ENCODE assay signal across 8 cellular contexts in genomic region chr22:21641417-21641794, GRCh38. TPM values are rescaled to one million over a fixed set of nuclear protein-coding genes. Genes with fewer than 3 reads are reported as not detected.
A peak's percentile ranks its signal among the peaks of the same experiment; 100 is the strongest.
DNase-seq lines count a peak whose midpoint lies in the region; ATAC-seq, FAIRE-seq and TF ChIP-seq lines count a peak whose summit lies in the region.

No MANE protein-coding gene starts in this region.

- H3K4me1 ChIP-seq in astrocyte (ENCODE audit: insufficient read depth, low read length): peaks cover 19% of the 10 kb centered on the region
- H3K4me1 ChIP-seq in iPS-15b (ENCODE audit: control insufficient read depth, insufficient read depth, low read length): peaks cover 10% of the 10 kb centered on the region

- POLR2A ChIA-PET in BJ (lab: Charles Lee): no interaction called here

- H3K27ac Mint-ChIP-seq in astrocyte (ENCODE audit: unreplicated experiment): peak overlapping the region; percentile 48

- H3K9ac ChIP-seq in astrocyte (ENCODE audit: low read length) (peak overlapping the region; percentile 86), iPS-15b (ENCODE audit: low read depth, low read length) (peak overlapping the region; percentile 6)

- ATAC-seq in GM18858 (IDR thresholded peaks at IDR 0.05; ENCODE audit: unreplicated experiment) (peak; percentile 1), GM19467 (IDR thresholded peaks at IDR 0.05; ENCODE audit: unreplicated experiment) (no peak), esophagus mucosa (no peak)

- CTCF ChIA-PET in BJ (lab: Yijun Ruan, JAX): interaction anchor here (0.6 to 3.9 kb wide), 12 partner anchors 11 to 78 kb away, joined by 3 to 71 read pairs (median 4); partner anchors contain the start of genes CCDC116 and YDJC

- H3K9me3 ChIP-seq in MG63: no peaks in the 10 kb centered on the region
- H3K9me3 ChIP-seq in astrocyte (ENCODE audit: insufficient read depth, low read depth, low read length): no peaks in the 10 kb centered on the region
- no peaks in the 10 kb centered on the region for H3K9me3 ChIP-seq in iPS-15b (ENCODE audit: control insufficient read depth, insufficient read depth, low read length)

- peaks cover 10% of the 10 kb centered on the region for H3K36me3 Mint-ChIP-seq in astrocyte (ENCODE audit: low read depth, unreplicated experiment)

- peak; percentile 70 for TF ChIP-seq CTCF in BJ (IDR thresholded peaks at IDR 0.05; ENCODE audit: insufficient read depth, low read depth, low read length)
- TF ChIP-seq CTCF in astrocyte (IDR thresholded peaks at IDR 0.05; ENCODE audit: insufficient read depth, low read depth, low read length): peak; percentile 31

- peak overlapping the region; percentile 65 for H3K4me3 ChIP-seq in BJ (ENCODE audit: low read depth, low read length)
- H3K4me3 ChIP-seq in MG63: peak overlapping the region; percentile 88
- peak overlapping the region; percentile 69 for H3K4me3 ChIP-seq in astrocyte (ENCODE audit: insufficient read depth, low read depth, low read length)
- peak overlapping the region; percentile 56 for H3K4me3 ChIP-seq in iPS-15b (ENCODE audit: low read depth, low read length)
- peak overlapping the region; percentile 85 for H3K4me3 ChIP-seq in skeletal muscle cell (ENCODE audit: low read depth, low read length)

- H3K4me2 ChIP-seq in astrocyte (ENCODE audit: low read length): peak overlapping the region; percentile 97

- H3K27me3 ChIP-seq in BJ (ENCODE audit: control insufficient read depth, insufficient read depth, low read length) (no peaks in the 10 kb centered on the region), MG63 (no peaks in the 10 kb centered on the region), astrocyte (ENCODE audit: insufficient read depth, low read length) (no peaks in the 10 kb centered on the region), iPS-15b (ENCODE audit: control insufficient read depth, insufficient read depth, low read length) (peaks cover 8% of the 10 kb centered on the region)

- H3K79me2 ChIP-seq in astrocyte (ENCODE audit: insufficient read depth, low read length): peaks cover 15% of the 10 kb centered on the region

- H3K27me3 Mint-ChIP-seq in astrocyte (ENCODE audit: low read depth, unreplicated experiment): peaks cover 4% of the 10 kb centered on the region

- H3K36me3 ChIP-seq in BJ (ENCODE audit: control insufficient read depth, insufficient read depth, low read length) (no peaks in the 10 kb centered on the region; the same call in none of the 2 replicates), MG63 (peaks cover 5% of the 10 kb centered on the region; the same call in 1 of the 2 replicates), astrocyte (ENCODE audit: insufficient read depth, low read length) (no peaks in the 10 kb centered on the region), iPS-15b (ENCODE audit: control insufficient read depth, insufficient read depth, low read length) (peaks cover 9% of the 10 kb centered on the region)

- peak overlapping the region; percentile 87 for H3K4me3 Mint-ChIP-seq in astrocyte (ENCODE audit: unreplicated experiment)

- H3K4me1 Mint-ChIP-seq in astrocyte (ENCODE audit: low read depth, unreplicated experiment): peaks cover under 1% of the 10 kb centered on the region

- no peaks in the 10 kb centered on the region for H3K9me3 Mint-ChIP-seq in astrocyte (ENCODE audit: unreplicated experiment)

- H3K27ac ChIP-seq in astrocyte (ENCODE audit: low read depth, low read length): peak overlapping the region; percentile 64

- peak overlapping the region; percentile 94 for H2AFZ ChIP-seq in astrocyte (ENCODE audit: low read depth, low read length)

- no peak for FAIRE-seq in astrocyte (lab: Jason Lieb, UNC)

- peaks cover 20% of the 10 kb centered on the region for H4K20me1 ChIP-seq in astrocyte (ENCODE audit: insufficient read depth, low read length)

- DNase-seq in BJ (ENCODE audit: low read depth): no peak
- peak; percentile 55 for DNase-seq in MG63
- no peak for DNase-seq in astrocyte (ENCODE audit: low read depth)
- DNase-seq in skeletal muscle cell (ENCODE audit: low read depth): no peak

RNA-seq across cellular contexts. Expression of gene SDF2L1, which starts 0.7 kb away (rescaled TPM):
- polyA plus RNA-seq in BJ (2011; rRNA removed): 10.9 and 22.8 TPM in 2 replicates
- 11.8 and 13.4 TPM in 2 replicates for polyA minus RNA-seq in BJ (2011; rRNA and poly(A)+ RNA removed)
- total RNA-seq in MG63 (2014; rRNA removed; shearing (Covaris generic); ENCODE audit: low replicate concordance): 13.9 and 40.9 TPM in 2 replicates
- total RNA-seq in astrocyte (46.8 and 49.5 TPM in 2 replicates), esophagus mucosa (14.1 TPM)

RNA-seq across cellular contexts. Expression of gene CCDC116, which starts 8.8 kb away (rescaled TPM):
- 0.10 and 0.13 TPM in 2 replicates for polyA plus RNA-seq in BJ (2011; rRNA removed)
- 0.05 TPM in 1 of 2 replicates, not detected in the other for polyA minus RNA-seq in BJ (2011; rRNA and poly(A)+ RNA removed)
- total RNA-seq in MG63 (2014; rRNA removed; shearing (Covaris generic); ENCODE audit: low replicate concordance): not detected in 2 replicates
- total RNA-seq in astrocyte (0.11 and 0.22 TPM in 2 replicates), esophagus mucosa (not detected)

RNA-seq across cellular contexts. Expression of gene YDJC, which starts 11.6 kb away (rescaled TPM):
- polyA plus RNA-seq in BJ (2011; rRNA removed): 14.6 and 20.0 TPM in 2 replicates
- polyA minus RNA-seq in BJ (2011; rRNA and poly(A)+ RNA removed): 4.9 and 7.3 TPM in 2 replicates
- total RNA-seq in MG63 (2014; rRNA removed; shearing (Covaris generic); ENCODE audit: low replicate concordance): 70.3 and 78.4 TPM in 2 replicates
- total RNA-seq in astrocyte: 34.0 and 34.3 TPM in 2 replicates
- total RNA-seq in esophagus mucosa: 20.5 TPM

RNA-seq across cellular contexts. Expression of gene PPIL2, which starts 24.4 kb away (rescaled TPM):
- polyA plus RNA-seq in BJ (2011; rRNA removed): 38.9 and 64.7 TPM in 2 replicates
- 24.8 and 26.8 TPM in 2 replicates for polyA minus RNA-seq in BJ (2011; rRNA and poly(A)+ RNA removed)
- 11.2 and 17.4 TPM in 2 replicates for total RNA-seq in MG63 (2014; rRNA removed; shearing (Covaris generic); ENCODE audit: low replicate concordance)
- total RNA-seq in astrocyte (28.2 and 28.5 TPM in 2 replicates), esophagus mucosa (31.3 TPM)
